ENCODE assay signal across 9 cellular contexts in the genomic region with DNA sequence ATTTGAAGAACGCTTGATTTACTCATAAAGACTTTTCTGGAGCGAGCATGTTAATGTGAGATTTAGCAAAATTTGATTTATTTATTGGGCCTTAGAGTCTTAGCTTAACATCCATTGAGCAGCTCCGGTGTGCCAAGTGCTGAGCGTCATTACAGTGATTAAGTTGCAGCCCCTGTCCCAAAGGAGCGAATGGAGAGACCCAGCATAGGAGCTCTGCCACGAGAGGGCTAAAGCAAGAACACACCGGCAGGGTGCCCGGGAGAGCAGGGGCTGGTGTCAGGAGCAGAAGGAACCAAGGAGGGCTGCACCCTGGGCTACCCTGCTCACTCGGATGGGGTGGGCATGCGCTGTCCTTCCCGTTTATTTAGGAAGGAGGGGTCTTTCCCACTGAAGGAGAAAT. TPM values are rescaled to one million over a fixed set of nuclear protein-coding genes. Genes with fewer than 3 reads are reported as not detected.
DNase-seq lines count a peak whose midpoint lies in the region; ATAC-seq and TF ChIP-seq lines count a peak whose summit lies in the region.
"Had no signal": no experiment of that assay in that cellular context is flagged by ENCODE, and none has a peak within 500 bp of the region (broad histone marks: within the 10 kb centered on the region; RNA-seq: fewer than 3 reads in every experiment).

No MANE protein-coding gene starts in this region.

- H3K9me3 ChIP-seq in CD4-positive, alpha-beta memory T cell (ENCODE audit: control insufficient read depth in 1 of 2, low read length in 2 of 2) = no peaks in the 10 kb centered on the region

- H3K36me3 ChIP-seq in CD4-positive, alpha-beta memory T cell (ENCODE audit: insufficient read depth, low read length) = no peaks in the 10 kb centered on the region

- TF ChIP-seq POLR2A in NB4 (IDR thresholded peaks at IDR 0.05; ENCODE audit: extremely low read depth, insufficient read length) = no peak

- CTCF ChIA-PET in CD4-positive, alpha-beta memory T cell (lab: Charles Lee; ENCODE audit: partially characterized antibody) = interaction anchor here (1.4 to 8.1 kb wide), 5 partner anchors 7 to 105 kb away, joined by 4 to 67 read pairs (median 38); no protein-coding TSS in a partner anchor

- H3K4me3 Mint-ChIP-seq in CD4-positive, alpha-beta memory T cell = peak overlapping the region; percentile 90 to 97 (median 95)
- no peak overlapping the region for H3K4me3 Mint-ChIP-seq in dendritic cell treated with granulocyte-macrophage colony-stimulating factor and Interleukin-4, amounts not matched to agents 40 ng/mL and 50 ng/mL, for 4 days
- H3K4me3 Mint-ChIP-seq in osteocyte (ENCODE audit: unreplicated experiment) = no peak overlapping the region

- intact Hi-C loops in CD4-positive, alpha-beta memory T cell (cut with micrococcal nuclease) = loop anchor here (5.0 kb wide), 1 partner anchor 105 kb away; no protein-coding TSS in a partner anchor
- intact Hi-C loops in dendritic cell treated with granulocyte-macrophage colony-stimulating factor and Interleukin-4, amounts not matched to agents 40 ng/mL and 50 ng/mL, for 4 days (cut with micrococcal nuclease) = no loop called here

- H3K27ac Mint-ChIP-seq in CD4-positive, alpha-beta memory T cell = peak overlapping the region; percentile 97 to 100 (median 99)
- peak overlapping the region; percentile 55 for H3K27ac Mint-ChIP-seq in dendritic cell treated with granulocyte-macrophage colony-stimulating factor and Interleukin-4, amounts not matched to agents 40 ng/mL and 50 ng/mL, for 4 days
- peak overlapping the region; percentile 9 for H3K27ac Mint-ChIP-seq in osteocyte (ENCODE audit: unreplicated experiment)

- peaks cover 36 to 44% of the 10 kb centered on the region in 2 donors for H3K36me3 Mint-ChIP-seq in CD4-positive, alpha-beta memory T cell
- peaks cover 58% of the 10 kb centered on the region for H3K36me3 Mint-ChIP-seq in dendritic cell treated with granulocyte-macrophage colony-stimulating factor and Interleukin-4, amounts not matched to agents 40 ng/mL and 50 ng/mL, for 4 days (ENCODE audit: low read depth)
- H3K36me3 Mint-ChIP-seq in osteocyte (ENCODE audit: unreplicated experiment) = peaks cover 5% of the 10 kb centered on the region

- TF ChIP-seq CTCF in NB4 (IDR thresholded peaks at IDR 0.05; ENCODE audit: low read depth, low read length) = no peak
- no peak for TF ChIP-seq CTCF in osteocyte (IDR thresholded peaks at IDR 0.05)

- peak overlapping the region; percentile 67 to 97 for H3K4me3 ChIP-seq in CD4-positive, alpha-beta memory T cell (ENCODE audit: low read length in 2 of 2)
- peak overlapping the region; percentile 99 for H3K4me3 ChIP-seq in NB4 (ENCODE audit: low read depth, low read length)

- peak in 3 of 5 donors; percentile 46 to 55 (median 48) for DNase-seq in CD4-positive, alpha-beta memory T cell
- DNase-seq in NB4 (ENCODE audit: low read depth) (no peak), osteocyte (ENCODE audit: extremely low spot score, unreplicated experiment) (no peak), ureter (ENCODE audit: low spot score) (no peak), AML-193 (lab: John Stamatoyannopoulos, UW) (no peak)
- no peak for DNase-seq in NK-92 treated with Interleukin-12 subunit alpha and Interleukin-12 subunit beta, amount 100 ng/mL, for 24 hours (lab: John Stamatoyannopoulos, UW)

- no peaks in the 10 kb centered on the region for H3K9me3 Mint-ChIP-seq in CD4-positive, alpha-beta memory T cell
- no peaks in the 10 kb centered on the region for H3K9me3 Mint-ChIP-seq in dendritic cell treated with granulocyte-macrophage colony-stimulating factor and Interleukin-4, amounts not matched to agents 40 ng/mL and 50 ng/mL, for 4 days
- no peaks in the 10 kb centered on the region for H3K9me3 Mint-ChIP-seq in osteocyte (ENCODE audit: unreplicated experiment)

- H3K27ac ChIP-seq in CD4-positive, alpha-beta memory T cell (ENCODE audit: low read depth, low read length) = peak overlapping the region; percentile 98
- H3K27ac ChIP-seq: HL-60 had no signal

- H3K27me3 Mint-ChIP-seq in CD4-positive, alpha-beta memory T cell = no peaks in the 10 kb centered on the region
- no peaks in the 10 kb centered on the region for H3K27me3 Mint-ChIP-seq in dendritic cell treated with granulocyte-macrophage colony-stimulating factor and Interleukin-4, amounts not matched to agents 40 ng/mL and 50 ng/mL, for 4 days
- no peaks in the 10 kb centered on the region for H3K27me3 Mint-ChIP-seq in osteocyte (ENCODE audit: unreplicated experiment)

- no peak for ATAC-seq in GM19023 (IDR thresholded peaks at IDR 0.05; ENCODE audit: unreplicated experiment)

- H3K4me1 Mint-ChIP-seq in CD4-positive, alpha-beta memory T cell = peaks cover 45 to 79% (median 64%) of the 10 kb centered on the region in 4 donors
- H3K4me1 Mint-ChIP-seq in dendritic cell treated with granulocyte-macrophage colony-stimulating factor and Interleukin-4, amounts not matched to agents 40 ng/mL and 50 ng/mL, for 4 days (ENCODE audit: low read depth) = peaks cover 50% of the 10 kb centered on the region
- H3K4me1 Mint-ChIP-seq in osteocyte (ENCODE audit: unreplicated experiment) = peaks cover 38% of the 10 kb centered on the region

- no peaks in the 10 kb centered on the region for H3K27me3 ChIP-seq in CD4-positive, alpha-beta memory T cell (ENCODE audit: insufficient read depth, low read length)

- peaks cover 66% of the 10 kb centered on the region for H3K4me1 ChIP-seq in CD4-positive, alpha-beta memory T cell (ENCODE audit: insufficient read depth, low read length)

- POLR2A ChIA-PET in CD4-positive, alpha-beta memory T cell (lab: Charles Lee; ENCODE audit: partially characterized antibody) = interaction anchor here (1.4 to 20.4 kb wide), 10 partner anchors 7 to 90 kb away, joined by 5 to 1038 read pairs (median 36); a partner anchor contains a TSS

RNA-seq across cellular contexts. Expression of a gene that starts 50.6 kb away (rescaled TPM):
- total RNA-seq in CD4-positive, alpha-beta memory T cell = 100 to 1,000 TPM; 584 to 620 TPM
- polyA plus RNA-seq in CD4-positive, alpha-beta memory T cell = 100 to 1,000 TPM; 273 to 278 TPM
- total RNA-seq in osteocyte (115 and 116 TPM in 2 replicates), ureter (155 TPM)

Comparison
In these comparisons a context has a peak if more than half of its experiments do, and no peak if none do; other contexts are left out.
1. DNase-seq: peak in CD4-positive, alpha-beta memory T cell (3 of 5); none in NB4 (single experiment), osteocyte (single experiment), ureter (single experiment), NK-92 treated with Interleukin-12 subunit alpha and Interleukin-12 subunit beta, amount 100 ng/mL, for 24 hours (single experiment) and AML-193 (0 of 2).
2. H3K27ac Mint-ChIP-seq: peak in every context shown above with its lines; median percentile 99 in CD4-positive, alpha-beta memory T cell; 55 in dendritic cell treated with granulocyte-macrophage colony-stimulating factor and Interleukin-4, amounts not matched to agents 40 ng/mL and 50 ng/mL, for 4 days; 9 in osteocyte.
3. H3K4me3 Mint-ChIP-seq: peak in CD4-positive, alpha-beta memory T cell (8 of 8); none in dendritic cell treated with granulocyte-macrophage colony-stimulating factor and Interleukin-4, amounts not matched to agents 40 ng/mL and 50 ng/mL, for 4 days (single experiment) and osteocyte (single experiment).